1 cellular context compared by ENCODE assay signal in the genomic region with DNA sequence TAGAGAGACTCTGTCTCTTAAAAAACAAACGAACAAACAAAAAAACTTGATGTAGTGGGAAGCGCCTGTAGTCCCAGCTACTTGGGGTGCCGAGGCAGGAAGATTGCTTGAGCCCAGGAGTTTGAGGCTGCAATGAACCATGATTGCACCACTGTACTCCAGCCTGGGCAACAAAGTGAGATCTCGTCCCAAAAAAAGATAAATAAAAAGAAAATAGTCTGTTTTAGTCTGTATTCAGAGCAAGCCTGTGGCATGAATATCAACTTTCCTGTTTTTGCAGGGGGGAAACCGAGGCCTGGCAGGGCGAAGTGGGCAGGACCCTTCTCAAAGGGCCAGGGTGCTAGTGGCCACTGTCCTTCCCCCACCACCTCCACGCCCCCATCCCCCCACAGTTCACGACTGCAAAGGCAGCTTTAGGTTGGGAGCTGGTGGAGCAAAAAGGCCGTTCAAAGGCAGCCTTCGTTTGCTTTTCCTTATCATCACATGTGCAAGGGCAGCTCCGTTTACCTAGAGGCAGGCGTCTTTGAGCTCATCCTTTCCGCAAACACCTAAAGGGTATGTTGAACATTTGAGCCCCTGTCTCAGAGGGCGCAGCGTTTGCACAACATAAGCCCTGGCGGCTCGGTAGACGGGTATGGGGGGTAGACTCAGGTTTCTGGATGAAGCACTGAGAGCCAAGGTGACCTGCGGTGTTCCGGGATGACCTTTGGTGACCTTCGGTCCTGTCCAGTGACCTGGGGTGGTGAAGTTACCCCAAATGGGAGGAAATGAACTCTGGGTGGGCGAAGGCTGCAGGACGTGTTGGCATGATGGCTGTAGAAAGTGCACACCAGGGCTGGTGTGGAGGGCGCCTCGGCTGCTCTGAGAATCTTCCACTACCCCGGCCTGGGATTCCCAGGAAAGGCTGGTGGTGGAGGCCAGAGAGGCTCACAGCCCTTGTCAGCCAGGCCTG.
TF ChIP-seq lines count a peak whose summit lies in the region.

No MANE protein-coding gene starts in this region.

TF ChIP-seq in HepG2, 621 proteins besides CTCF, POLR2A, EP300 and RAD21 (continued from another document and continues in another):
- TF ChIP-seq SP1 (IDR thresholded peaks at IDR 0.05) (no peak), SP1 (CRISPR knock-in tag; IDR thresholded peaks at IDR 0.05) (peak; percentile 33; the same call in 1 of the 2 replicates), ZBTB20 (CRISPR knock-in tag; IDR thresholded peaks at IDR 0.05; ENCODE audit: borderline replicate concordance, low read depth) (peak; percentile 99), KLF15 (CRISPR knock-in tag; IDR thresholded peaks at IDR 0.05; ENCODE audit: borderline replicate concordance) (no peak), ZNF552 (CRISPR knock-in tag; IDR thresholded peaks at IDR 0.05; ENCODE audit: borderline replicate concordance) (peak; percentile 90), KDM6A (CRISPR knock-in tag; IDR thresholded peaks at IDR 0.05; ENCODE audit: low read depth) (peak; percentile 95), AGO2 (optimal IDR thresholded peaks at IDR 0.05; ENCODE audit: low read depth, low read length) (peak; percentile 73), ZNF569 (CRISPR knock-in tag; IDR thresholded peaks at IDR 0.05; ENCODE audit: borderline replicate concordance) (no peak), ZNF496 (CRISPR knock-in tag; IDR thresholded peaks at IDR 0.05; ENCODE audit: insufficient replicate concordance) (no peak), ZNF430 (CRISPR knock-in tag; IDR thresholded peaks at IDR 0.05) (peak; percentile 86), TOE1 (CRISPR knock-in tag; IDR thresholded peaks at IDR 0.05) (0 out of 2 replicates have a peak, but pooled peaks have one; percentile 28), FOXA3 (CRISPR knock-in tag; IDR thresholded peaks at IDR 0.05) (peak; percentile 97), FOSL1 (CRISPR knock-in tag; IDR thresholded peaks at IDR 0.05; ENCODE audit: borderline replicate concordance) (peak; percentile 66; the same call in 1 of the 2 replicates), ZNF264 (CRISPR knock-in tag; IDR thresholded peaks at IDR 0.05) (peak; percentile 92; the same call in 1 of the 2 replicates), KLF16 (CRISPR knock-in tag; IDR thresholded peaks at IDR 0.05) (peak in 1 of 2 experiments; percentile 65; a peak in 1 of 4 replicates), ZNF333 (CRISPR knock-in tag; IDR thresholded peaks at IDR 0.05; ENCODE audit: borderline replicate concordance) (no peak; the same call in 1 of the 2 replicates), ZNF251 (CRISPR knock-in tag; IDR thresholded peaks at IDR 0.05) (no peak), TAF1 (CRISPR knock-in tag; IDR thresholded peaks at IDR 0.05) (peak; percentile 47; the same call in 1 of the 2 replicates), TCF7L2 (IDR thresholded peaks at IDR 0.05; ENCODE audit: low read depth, low read length) (no peak), ZNF296 (CRISPR knock-in tag; conservative IDR thresholded peaks at IDR 0.05) (peak; percentile 94; the same call in 1 of the 2 replicates), SP5 (CRISPR knock-in tag; IDR thresholded peaks at IDR 0.05; ENCODE audit: borderline replicate concordance, low read depth) (peak; percentile 93), KAT8 (CRISPR knock-in tag; IDR thresholded peaks at IDR 0.05) (peak; percentile 72), ZNF253 (CRISPR knock-in tag; IDR thresholded peaks at IDR 0.05; ENCODE audit: borderline replicate concordance) (no peak), EHMT2 (IDR thresholded peaks at IDR 0.05; ENCODE audit: borderline replicate concordance, low read depth, low read length) (no peak; the same call in 1 of the 2 replicates), ZNF124 (CRISPR knock-in tag; IDR thresholded peaks at IDR 0.05) (0 out of 2 replicates have a peak, but pooled peaks have one; percentile 39), SOX6 (IDR thresholded peaks at IDR 0.05) (no peak), SOX6 (CRISPR knock-in tag; IDR thresholded peaks at IDR 0.05) (peak; percentile 92), HOXA5 (CRISPR knock-in tag; IDR thresholded peaks at IDR 0.05) (0 out of 2 replicates have a peak, but pooled peaks have one; percentile 89), ARHGAP35 (CRISPR knock-in tag; IDR thresholded peaks at IDR 0.05; ENCODE audit: borderline replicate concordance) (no peak), ZBTB38 (CRISPR knock-in tag; IDR thresholded peaks at IDR 0.05) (peak; percentile 94), DNMT1 (CRISPR knock-in tag; IDR thresholded peaks at IDR 0.05) (0 out of 2 replicates have a peak, but pooled peaks have one; percentile 11), CC2D1A (CRISPR knock-in tag; IDR thresholded peaks at IDR 0.05) (no peak), RBM22 (optimal IDR thresholded peaks at IDR 0.05; ENCODE audit: low read length) (peak; percentile 93), HDAC1 (CRISPR knock-in tag; IDR thresholded peaks at IDR 0.05) (peak; percentile 97)
- TF ChIP-seq, protein P1, sequence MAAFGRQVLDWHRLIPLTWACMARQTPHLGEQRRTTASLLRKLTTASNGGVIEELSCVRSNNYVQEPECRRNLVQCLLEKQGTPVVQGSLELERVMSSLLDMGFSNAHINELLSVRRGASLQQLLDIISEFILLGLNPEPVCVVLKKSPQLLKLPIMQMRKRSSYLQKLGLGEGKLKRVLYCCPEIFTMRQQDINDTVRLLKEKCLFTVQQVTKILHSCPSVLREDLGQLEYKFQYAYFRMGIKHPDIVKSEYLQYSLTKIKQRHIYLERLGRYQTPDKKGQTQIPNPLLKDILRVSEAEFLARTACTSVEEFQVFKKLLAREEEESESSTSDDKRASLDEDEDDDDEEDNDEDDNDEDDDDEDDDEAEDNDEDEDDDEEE (CRISPR knock-in tag; IDR thresholded peaks at IDR 0.05) = no peak
- TF ChIP-seq, protein P2, sequence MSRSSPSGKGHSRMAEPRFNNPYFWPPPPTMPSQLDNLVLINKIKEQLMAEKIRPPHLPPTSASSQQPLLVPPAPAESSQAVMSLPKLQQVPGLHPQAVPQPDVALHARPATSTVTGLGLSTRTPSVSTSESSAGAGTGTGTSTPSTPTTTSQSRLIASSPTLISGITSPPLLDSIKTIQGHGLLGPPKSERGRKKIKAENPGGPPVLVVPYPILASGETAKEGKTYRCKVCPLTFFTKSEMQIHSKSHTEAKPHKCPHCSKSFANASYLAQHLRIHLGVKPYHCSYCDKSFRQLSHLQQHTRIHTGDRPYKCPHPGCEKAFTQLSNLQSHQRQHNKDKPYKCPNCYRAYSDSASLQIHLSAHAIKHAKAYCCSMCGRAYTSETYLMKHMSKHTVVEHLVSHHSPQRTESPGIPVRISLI (CRISPR knock-in tag; IDR thresholded peaks at IDR 0.05; ENCODE audit: borderline replicate concordance) = peak; percentile 79
- TF ChIP-seq, protein P3, sequence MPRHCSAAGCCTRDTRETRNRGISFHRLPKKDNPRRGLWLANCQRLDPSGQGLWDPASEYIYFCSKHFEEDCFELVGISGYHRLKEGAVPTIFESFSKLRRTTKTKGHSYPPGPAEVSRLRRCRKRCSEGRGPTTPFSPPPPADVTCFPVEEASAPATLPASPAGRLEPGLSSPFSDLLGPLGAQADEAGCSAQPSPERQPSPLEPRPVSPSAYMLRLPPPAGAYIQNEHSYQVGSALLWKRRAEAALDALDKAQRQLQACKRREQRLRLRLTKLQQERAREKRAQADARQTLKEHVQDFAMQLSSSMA (CRISPR knock-in tag; IDR thresholded peaks at IDR 0.05) = peak; percentile 88; the same call in 1 of the 2 replicates
- TF ChIP-seq, protein P4, sequence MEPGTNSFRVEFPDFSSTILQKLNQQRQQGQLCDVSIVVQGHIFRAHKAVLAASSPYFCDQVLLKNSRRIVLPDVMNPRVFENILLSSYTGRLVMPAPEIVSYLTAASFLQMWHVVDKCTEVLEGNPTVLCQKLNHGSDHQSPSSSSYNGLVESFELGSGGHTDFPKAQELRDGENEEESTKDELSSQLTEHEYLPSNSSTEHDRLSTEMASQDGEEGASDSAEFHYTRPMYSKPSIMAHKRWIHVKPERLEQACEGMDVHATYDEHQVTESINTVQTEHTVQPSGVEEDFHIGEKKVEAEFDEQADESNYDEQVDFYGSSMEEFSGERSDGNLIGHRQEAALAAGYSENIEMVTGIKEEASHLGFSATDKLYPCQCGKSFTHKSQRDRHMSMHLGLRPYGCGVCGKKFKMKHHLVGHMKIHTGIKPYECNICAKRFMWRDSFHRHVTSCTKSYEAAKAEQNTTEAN (CRISPR knock-in tag; conservative IDR thresholded peaks at IDR 0.05) = peak; percentile 98
- TF ChIP-seq, protein P5, sequence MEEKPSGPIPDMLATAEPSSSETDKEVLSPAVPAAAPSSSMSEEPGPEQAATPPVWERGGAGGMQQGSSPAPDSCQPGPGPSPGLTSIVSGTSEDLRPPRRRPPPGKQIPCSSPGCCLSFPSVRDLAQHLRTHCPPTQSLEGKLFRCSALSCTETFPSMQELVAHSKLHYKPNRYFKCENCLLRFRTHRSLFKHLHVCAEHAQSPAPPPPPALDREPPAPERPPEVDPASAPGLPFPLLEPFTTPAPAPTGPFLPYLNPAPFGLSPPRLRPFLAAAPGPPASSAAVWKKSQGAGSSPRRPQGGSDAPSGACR (CRISPR knock-in tag; IDR thresholded peaks at IDR 0.05) = peak; percentile 63; the same call in 1 of the 2 replicates
- TF ChIP-seq, protein P6, sequence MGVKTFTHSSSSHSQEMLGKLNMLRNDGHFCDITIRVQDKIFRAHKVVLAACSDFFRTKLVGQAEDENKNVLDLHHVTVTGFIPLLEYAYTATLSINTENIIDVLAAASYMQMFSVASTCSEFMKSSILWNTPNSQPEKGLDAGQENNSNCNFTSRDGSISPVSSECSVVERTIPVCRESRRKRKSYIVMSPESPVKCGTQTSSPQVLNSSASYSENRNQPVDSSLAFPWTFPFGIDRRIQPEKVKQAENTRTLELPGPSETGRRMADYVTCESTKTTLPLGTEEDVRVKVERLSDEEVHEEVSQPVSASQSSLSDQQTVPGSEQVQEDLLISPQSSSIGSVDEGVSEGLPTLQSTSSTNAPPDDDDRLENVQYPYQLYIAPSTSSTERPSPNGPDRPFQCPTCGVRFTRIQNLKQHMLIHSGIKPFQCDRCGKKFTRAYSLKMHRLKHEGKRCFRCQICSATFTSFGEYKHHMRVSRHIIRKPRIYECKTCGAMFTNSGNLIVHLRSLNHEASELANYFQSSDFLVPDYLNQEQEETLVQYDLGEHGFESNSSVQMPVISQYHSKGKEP (CRISPR knock-in tag; IDR thresholded peaks at IDR 0.05) = no peak
- TF ChIP-seq, protein P7, sequence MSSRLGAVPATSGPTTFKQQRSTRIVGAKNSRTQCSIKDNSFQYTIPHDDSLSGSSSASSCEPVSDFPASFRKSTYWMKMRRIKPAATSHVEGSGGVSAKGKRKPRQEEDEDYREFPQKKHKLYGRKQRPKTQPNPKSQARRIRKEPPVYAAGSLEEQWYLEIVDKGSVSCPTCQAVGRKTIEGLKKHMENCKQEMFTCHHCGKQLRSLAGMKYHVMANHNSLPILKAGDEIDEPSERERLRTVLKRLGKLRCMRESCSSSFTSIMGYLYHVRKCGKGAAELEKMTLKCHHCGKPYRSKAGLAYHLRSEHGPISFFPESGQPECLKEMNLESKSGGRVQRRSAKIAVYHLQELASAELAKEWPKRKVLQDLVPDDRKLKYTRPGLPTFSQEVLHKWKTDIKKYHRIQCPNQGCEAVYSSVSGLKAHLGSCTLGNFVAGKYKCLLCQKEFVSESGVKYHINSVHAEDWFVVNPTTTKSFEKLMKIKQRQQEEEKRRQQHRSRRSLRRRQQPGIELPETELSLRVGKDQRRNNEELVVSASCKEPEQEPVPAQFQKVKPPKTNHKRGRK (CRISPR knock-in tag; IDR thresholded peaks at IDR 0.05) = no peak
- TF ChIP-seq, protein P8, sequence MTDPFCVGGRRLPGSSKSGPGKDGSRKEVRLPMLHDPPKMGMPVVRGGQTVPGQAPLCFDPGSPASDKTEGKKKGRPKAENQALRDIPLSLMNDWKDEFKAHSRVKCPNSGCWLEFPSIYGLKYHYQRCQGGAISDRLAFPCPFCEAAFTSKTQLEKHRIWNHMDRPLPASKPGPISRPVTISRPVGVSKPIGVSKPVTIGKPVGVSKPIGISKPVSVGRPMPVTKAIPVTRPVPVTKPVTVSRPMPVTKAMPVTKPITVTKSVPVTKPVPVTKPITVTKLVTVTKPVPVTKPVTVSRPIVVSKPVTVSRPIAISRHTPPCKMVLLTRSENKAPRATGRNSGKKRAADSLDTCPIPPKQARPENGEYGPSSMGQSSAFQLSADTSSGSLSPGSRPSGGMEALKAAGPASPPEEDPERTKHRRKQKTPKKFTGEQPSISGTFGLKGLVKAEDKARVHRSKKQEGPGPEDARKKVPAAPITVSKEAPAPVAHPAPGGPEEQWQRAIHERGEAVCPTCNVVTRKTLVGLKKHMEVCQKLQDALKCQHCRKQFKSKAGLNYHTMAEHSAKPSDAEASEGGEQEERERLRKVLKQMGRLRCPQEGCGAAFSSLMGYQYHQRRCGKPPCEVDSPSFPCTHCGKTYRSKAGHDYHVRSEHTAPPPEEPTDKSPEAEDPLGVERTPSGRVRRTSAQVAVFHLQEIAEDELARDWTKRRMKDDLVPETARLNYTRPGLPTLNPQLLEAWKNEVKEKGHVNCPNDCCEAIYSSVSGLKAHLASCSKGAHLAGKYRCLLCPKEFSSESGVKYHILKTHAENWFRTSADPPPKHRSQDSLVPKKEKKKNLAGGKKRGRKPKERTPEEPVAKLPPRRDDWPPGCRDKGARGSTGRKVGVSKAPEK (CRISPR knock-in tag; IDR thresholded peaks at IDR 0.05; ENCODE audit: borderline replicate concordance) = 0 out of 2 replicates have a peak, but pooled peaks have one; percentile 61
- TF ChIP-seq, protein P9, sequence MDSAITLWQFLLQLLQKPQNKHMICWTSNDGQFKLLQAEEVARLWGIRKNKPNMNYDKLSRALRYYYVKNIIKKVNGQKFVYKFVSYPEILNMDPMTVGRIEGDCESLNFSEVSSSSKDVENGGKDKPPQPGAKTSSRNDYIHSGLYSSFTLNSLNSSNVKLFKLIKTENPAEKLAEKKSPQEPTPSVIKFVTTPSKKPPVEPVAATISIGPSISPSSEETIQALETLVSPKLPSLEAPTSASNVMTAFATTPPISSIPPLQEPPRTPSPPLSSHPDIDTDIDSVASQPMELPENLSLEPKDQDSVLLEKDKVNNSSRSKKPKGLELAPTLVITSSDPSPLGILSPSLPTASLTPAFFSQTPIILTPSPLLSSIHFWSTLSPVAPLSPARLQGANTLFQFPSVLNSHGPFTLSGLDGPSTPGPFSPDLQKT (CRISPR knock-in tag; IDR thresholded peaks at IDR 0.05; ENCODE audit: borderline replicate concordance) = no peak
- TF ChIP-seq, protein P10, sequence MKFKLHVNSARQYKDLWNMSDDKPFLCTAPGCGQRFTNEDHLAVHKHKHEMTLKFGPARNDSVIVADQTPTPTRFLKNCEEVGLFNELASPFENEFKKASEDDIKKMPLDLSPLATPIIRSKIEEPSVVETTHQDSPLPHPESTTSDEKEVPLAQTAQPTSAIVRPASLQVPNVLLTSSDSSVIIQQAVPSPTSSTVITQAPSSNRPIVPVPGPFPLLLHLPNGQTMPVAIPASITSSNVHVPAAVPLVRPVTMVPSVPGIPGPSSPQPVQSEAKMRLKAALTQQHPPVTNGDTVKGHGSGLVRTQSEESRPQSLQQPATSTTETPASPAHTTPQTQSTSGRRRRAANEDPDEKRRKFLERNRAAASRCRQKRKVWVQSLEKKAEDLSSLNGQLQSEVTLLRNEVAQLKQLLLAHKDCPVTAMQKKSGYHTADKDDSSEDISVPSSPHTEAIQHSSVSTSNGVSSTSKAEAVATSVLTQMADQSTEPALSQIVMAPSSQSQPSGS (CRISPR knock-in tag; IDR thresholded peaks at IDR 0.05) = peak; percentile 91
- TF ChIP-seq, protein P11, sequence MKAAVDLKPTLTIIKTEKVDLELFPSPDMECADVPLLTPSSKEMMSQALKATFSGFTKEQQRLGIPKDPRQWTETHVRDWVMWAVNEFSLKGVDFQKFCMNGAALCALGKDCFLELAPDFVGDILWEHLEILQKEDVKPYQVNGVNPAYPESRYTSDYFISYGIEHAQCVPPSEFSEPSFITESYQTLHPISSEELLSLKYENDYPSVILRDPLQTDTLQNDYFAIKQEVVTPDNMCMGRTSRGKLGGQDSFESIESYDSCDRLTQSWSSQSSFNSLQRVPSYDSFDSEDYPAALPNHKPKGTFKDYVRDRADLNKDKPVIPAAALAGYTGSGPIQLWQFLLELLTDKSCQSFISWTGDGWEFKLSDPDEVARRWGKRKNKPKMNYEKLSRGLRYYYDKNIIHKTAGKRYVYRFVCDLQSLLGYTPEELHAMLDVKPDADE (CRISPR knock-in tag; IDR thresholded peaks at IDR 0.05) = no peak
